In genomic region chr17:68089881-68090280, GRCh38 we compare ENCODE assay signal across 10 cellular contexts. TPM values are rescaled to one million over a fixed set of nuclear protein-coding genes. Genes with fewer than 3 reads are reported as not detected.
A peak's percentile ranks its signal among the peaks of the same experiment; 100 is the strongest.
DNase-seq lines count a peak whose midpoint lies in the region; ATAC-seq, FAIRE-seq and TF ChIP-seq lines count a peak whose summit lies in the region.
"Had no signal": no experiment of that assay in that cellular context is flagged by ENCODE, and none has a peak within 500 bp of the region (broad histone marks: within the 10 kb centered on the region; RNA-seq: fewer than 3 reads in every experiment).

No MANE protein-coding gene starts in this region.

- TF ChIP-seq POLR2A in HepG2 (IDR thresholded peaks at IDR 0.05; ENCODE audit: insufficient read depth in 1 of 2, low read depth in 2 of 2, low read length in 2 of 2) = no peak

- BruUV-seq in HepG2 (replicated peaks; lab: Mats Ljungman, UMichigan) = no TSS peak

- in situ Hi-C loops in HepG2 (cut with HindIII; ENCODE audit: extremely low pct_ligation_motif_present, low pct_unique_long_range_greater_than_20kb) = no loop called here

- no peaks in the 10 kb centered on the region for H3K36me3 Mint-ChIP-seq in HFFc6 (ENCODE audit: low read depth)

- intact Hi-C loops in HepG2 (cut with micrococcal nuclease; ENCODE audit: unreplicated experiment) = no loop called here

- no peak overlapping the region for H3K4me2 ChIP-seq in HepG2 (ENCODE audit: low read depth, low read length)

- TF ChIP-seq CTCF in HFFc6 (IDR thresholded peaks at IDR 0.05) = no peak
- no peak for TF ChIP-seq CTCF in HepG2 (CRISPR knock-in tag; IDR thresholded peaks at IDR 0.05)

- no peaks in the 10 kb centered on the region for H4K20me1 ChIP-seq in HepG2 (ENCODE audit: insufficient read depth, low read length)

- H3K9me3 ChIP-seq in HepG2 (ENCODE audit: low read length) = no peaks in the 10 kb centered on the region
- H3K9me3 ChIP-seq in effector memory CD4-positive, alpha-beta T cell (ENCODE audit: control insufficient read depth, low read length) = no peaks in the 10 kb centered on the region

- H3K27ac ChIP-seq in HepG2 (ENCODE audit: extremely low read length, insufficient read depth, low read length) = no peak overlapping the region
- H3K27ac ChIP-seq in effector memory CD4-positive, alpha-beta T cell (ENCODE audit: insufficient read depth, low read length, poor library complexity, severe bottlenecking) = no peak overlapping the region
- H3K27ac ChIP-seq: WERI-Rb-1 had no signal

- WGBS in HepG2 (ENCODE audit: low lambda C conversion rate) = 22% methylated on average over 3 of the region's 3 CpGs

- peaks cover 8% of the 10 kb centered on the region for H3K4me1 Mint-ChIP-seq in HFFc6 (ENCODE audit: low read depth)

- TF ChIP-seq EP300 in HepG2 (IDR thresholded peaks at IDR 0.05; ENCODE audit: low read depth in 2 of 2, low read length in 2 of 2) (no peak), HepG2 (CRISPR knock-in tag; IDR thresholded peaks at IDR 0.05; ENCODE audit: borderline replicate concordance) (no peak)

- H3K4me3 Mint-ChIP-seq in HFFc6 = no peak overlapping the region

- no peak overlapping the region for H3K27ac Mint-ChIP-seq in HFFc6

- peaks cover 7% of the 10 kb centered on the region for H3K27me3 Mint-ChIP-seq in HFFc6 (ENCODE audit: insufficient read depth)

- H3K4me3 ChIP-seq in HepG2 (replicated peaks in 1 of 3; ENCODE audit: insufficient read depth in 1 of 3, low read depth in 2 of 3, low read length in 3 of 3) = no peak overlapping the region
- no peak overlapping the region for H3K4me3 ChIP-seq in effector memory CD4-positive, alpha-beta T cell (ENCODE audit: insufficient read depth, low read depth, low read length, poor library complexity, severe bottlenecking)

- no peaks in the 10 kb centered on the region; a peak in 1 of 5 replicates for H3K27me3 ChIP-seq in HepG2 (ENCODE audit: control insufficient read depth in 1 of 2, insufficient read depth in 2 of 2, low read length in 2 of 2)
- no peaks in the 10 kb centered on the region for H3K27me3 ChIP-seq in effector memory CD4-positive, alpha-beta T cell (replicated peaks; ENCODE audit: control insufficient read depth, insufficient read depth, low read length, poor library complexity, severe bottlenecking)

- no peak overlapping the region for H3K9ac ChIP-seq in HepG2 (ENCODE audit: insufficient read depth, low read depth, low read length)

- no peak for TF ChIP-seq RAD21 in HepG2 (CRISPR knock-in tag; IDR thresholded peaks at IDR 0.05)

- H2AFZ ChIP-seq in HepG2 (ENCODE audit: low read length) = no peak overlapping the region

- H3K36me3 ChIP-seq in HepG2 (replicated peaks in 1 of 2; ENCODE audit: control insufficient read depth in 1 of 2, insufficient read depth in 2 of 2, low read length in 2 of 2) = no peaks in the 10 kb centered on the region
- no peaks in the 10 kb centered on the region for H3K36me3 ChIP-seq in effector memory CD4-positive, alpha-beta T cell (ENCODE audit: control insufficient read depth, insufficient read depth, low read length)
- H3K36me3 ChIP-seq: WERI-Rb-1 had no signal

- ATAC-seq in HepG2 = peak; percentile 60
- no peak for ATAC-seq in GM21576 (IDR thresholded peaks at IDR 0.05; ENCODE audit: unreplicated experiment)
- no peak for ATAC-seq in GM18498 (IDR thresholded peaks at IDR 0.05; ENCODE audit: unreplicated experiment)

- H3K79me2 ChIP-seq in HepG2 (ENCODE audit: insufficient read depth, low read length) = no peaks in the 10 kb centered on the region

- H3K9me3 Mint-ChIP-seq in HFFc6 = no peaks in the 10 kb centered on the region

- FAIRE-seq in HepG2 (lab: Jason Lieb, UNC) = peak; percentile 96

- POLR2A ChIA-PET in HepG2 (lab: Yijun Ruan, JAX) = no interaction called here

- DNase-seq in DMS53 (lab: John Stamatoyannopoulos, UW) (peak; percentile 91), HFFc6 (peak; percentile 27), SKM-1 (lab: John Stamatoyannopoulos, UW; ENCODE audit: unreplicated experiment) (peak; percentile 20), HepG2 (ENCODE audit: low spot score) (peak; percentile 80), NCI-H1694 (lab: John Stamatoyannopoulos, UW) (no peak)
- DNase-seq in effector memory CD4-positive, alpha-beta T cell = no peak
- DNase-seq: stimulated activated CD4-positive, alpha-beta T cell treated with anti-CD3 and anti-CD28 coated beads, Interleukin-4, amount 100 ng/mL, for 1 hour; WERI-Rb-1 had no signal

- peaks cover 34% of the 10 kb centered on the region for H3K4me1 ChIP-seq in HepG2 (ENCODE audit: insufficient read depth, low read length)
- H3K4me1 ChIP-seq in effector memory CD4-positive, alpha-beta T cell (ENCODE audit: control insufficient read depth, insufficient read depth, low read length, poor library complexity, severe bottlenecking) = peaks cover 28% of the 10 kb centered on the region

- CTCF ChIA-PET in HepG2 (lab: Yijun Ruan, JAX; ENCODE audit: low intra/inter-chr PET ratio, low total read pairs) = no interaction called here

TF ChIP-seq in HepG2, 621 proteins besides CTCF, POLR2A, EP300 and RAD21 (continues in another document):
- TF ChIP-seq FOXA1 (IDR thresholded peaks at IDR 0.05) (no peak), FOXA1 (CRISPR knock-in tag; IDR thresholded peaks at IDR 0.05) (0 out of 2 replicates have a peak, but pooled peaks have one; percentile 12), SAP130 (CRISPR knock-in tag; IDR thresholded peaks at IDR 0.05; ENCODE audit: low read depth) (peak; percentile 40; the same call in 1 of the 2 replicates), ZNF841 (CRISPR knock-in tag; IDR thresholded peaks at IDR 0.05; ENCODE audit: borderline replicate concordance) (no peak), ARID5B (CRISPR knock-in tag; IDR thresholded peaks at IDR 0.05) (0 out of 2 replicates have a peak, but pooled peaks have one; percentile 13), IRF9 (CRISPR knock-in tag; IDR thresholded peaks at IDR 0.05; ENCODE audit: borderline replicate concordance) (no peak)

RNA-seq across cellular contexts. Expression of gene KPNA2, which starts 54.3 kb away (rescaled TPM):
- 100 to 1,000 TPM; 152 to 296 (median 277) TPM for total RNA-seq in HFFc6 (2021; fragmentation: NEBNext Ultra II Directional; extraction: Animal tissue kit (Norgen Biotek cat#: 25700))
- 305 and 410 TPM in 2 replicates for total RNA-seq in HepG2 (2016; rRNA removed; fragmentation: Illumina TruSeq; extraction: Trizol)
- total RNA-seq in HepG2 (2016; cell fraction: cytosol; rRNA removed; fragmentation: Illumina TruSeq; extraction: Trizol; ENCODE audit: low read depth) = 130 and 151 TPM in 2 replicates
- total RNA-seq in HepG2 (2016; cell fraction: insoluble cytoplasmic fraction; rRNA removed; fragmentation: Illumina TruSeq; extraction: Trizol) = 293 and 395 TPM in 2 replicates
- total RNA-seq in HepG2 (2016; cell fraction: membrane; rRNA removed; fragmentation: Illumina TruSeq; extraction: Trizol) = 181 and 208 TPM in 2 replicates
- total RNA-seq in HepG2 (2016; cell fraction: nucleus; rRNA removed; fragmentation: Illumina TruSeq; extraction: Trizol) = 176 and 216 TPM in 2 replicates
- polyA plus RNA-seq in HepG2 (2011; rRNA removed) = 76.7 and 111 TPM in 2 replicates
- polyA plus RNA-seq in HepG2 (2011; cell fraction: cytosol; rRNA removed) = 89.6 and 93.6 TPM in 2 replicates
- polyA plus RNA-seq in HepG2 (2011; cell fraction: nucleus; rRNA removed) = 62.8 and 68.9 TPM in 2 replicates
- polyA plus RNA-seq in HepG2 (2012) = 104 and 144 TPM in 2 replicates
- polyA plus RNA-seq in HepG2 (2016; cell fraction: cytosol; fragmentation: Illumina TruSeq; extraction: Trizol; ENCODE audit: low read depth) = 63.3 and 66.0 TPM in 2 replicates
- 396 and 415 TPM in 2 replicates for polyA plus RNA-seq in HepG2 (2016; cell fraction: insoluble cytoplasmic fraction; fragmentation: Illumina TruSeq; extraction: Trizol; ENCODE audit: low read depth)
- polyA plus RNA-seq in HepG2 (2016; cell fraction: membrane; fragmentation: Illumina TruSeq; extraction: Trizol; ENCODE audit: low read depth) = 85.9 and 88.8 TPM in 2 replicates
- polyA plus RNA-seq in HepG2 (2016; cell fraction: nucleus; fragmentation: Illumina TruSeq; extraction: Trizol; ENCODE audit: insufficient read depth, low read depth) = 251 and 259 TPM in 2 replicates
- polyA minus RNA-seq in HepG2 (2011; rRNA and poly(A)+ RNA removed; ENCODE audit: low replicate concordance) = 207 and 617 TPM in 2 replicates
- 122 and 150 TPM in 2 replicates for polyA minus RNA-seq in HepG2 (2011; cell fraction: cytosol; rRNA and poly(A)+ RNA removed)
- 120 and 124 TPM in 2 replicates for polyA minus RNA-seq in HepG2 (2011; cell fraction: nucleus; rRNA and poly(A)+ RNA removed)

Comparison
In these comparisons a context has a peak if more than half of its experiments do, and no peak if none do; other contexts are left out.
1. DNase-seq: peak in DMS53 (single experiment), HFFc6 (single experiment), SKM-1 (single experiment) and HepG2 (single experiment); none in NCI-H1694 (single experiment) and effector memory CD4-positive, alpha-beta T cell (0 of 3).